20 cellular contexts compared by ENCODE assay signal in the genomic region with DNA sequence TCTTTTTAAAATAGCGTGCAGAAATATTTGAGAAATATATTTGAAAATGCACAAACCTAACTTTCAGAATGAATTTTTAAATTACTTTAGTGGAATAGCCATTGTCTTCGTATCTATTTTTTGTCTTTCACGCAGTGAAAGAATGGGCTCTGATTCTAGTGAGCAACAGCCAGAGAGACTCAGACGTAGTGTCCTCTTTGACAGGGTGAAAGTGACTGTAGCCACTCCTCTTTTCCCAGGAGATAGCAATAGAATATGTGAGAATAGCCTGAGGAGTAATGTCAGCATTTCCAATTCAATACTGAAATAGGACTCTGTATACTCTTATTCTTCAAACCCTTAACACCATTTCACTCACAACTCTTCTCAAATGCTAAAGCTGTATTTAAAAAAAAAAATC.
"Had no signal": no experiment of that assay in that cellular context is flagged by ENCODE, and none has a peak within 500 bp of the region (broad histone marks: within the 10 kb centered on the region; RNA-seq: fewer than 3 reads in every experiment).

No MANE protein-coding gene starts in this region.

- H2AFZ ChIP-seq: hepatocyte, parathyroid adenoma had no signal

- H3K9me3 ChIP-seq: ascending aorta, right lobe of liver had no signal

- H3K4me3 ChIP-seq: ascending aorta, hepatocyte, right lobe of liver, skin epidermis, tibial artery had no signal

- H3K9ac ChIP-seq: parathyroid adenoma had no signal

- H3K27ac ChIP-seq: ascending aorta, brain microvascular endothelial cell, hepatocyte, parathyroid adenoma, right lobe of liver, skin epidermis, tibial artery had no signal

- H3K36me3 ChIP-seq: ascending aorta, brain microvascular endothelial cell, right lobe of liver, tibial artery had no signal

- DNase-seq: activated gamma-delta T cell treated with Interleukin-2 at 50 U/mL for 16 hours; activated T-cell treated with anti-CD3 and anti-CD28 coated beads, Interleukin-2, amount 50 U/mL, for 1 hour; brain microvascular endothelial cell; central memory CD4-positive, alpha-beta T cell; effector memory CD8-positive, alpha-beta T cell; foreskin melanocyte; kidney glomerular epithelial cell; nucleus accumbens; right lobe of liver; stimulated activated CD4-positive, alpha-beta T cell treated with anti-CD3 and anti-CD28 coated beads, Interleukin-2, amount 100 ng/mL, for 24 hours; stimulated activated naive CD8-positive, alpha-beta T cell treated with anti-CD3 and anti-CD28 coated beads, Interleukin-15, amount 100 ng/mL, for 72 hours; T-helper 9 cell; tibial artery had no signal

- H3K27me3 ChIP-seq: ascending aorta, brain microvascular endothelial cell, hepatocyte, right lobe of liver, tibial artery had no signal

- H3K4me2 ChIP-seq: hepatocyte had no signal

- ATAC-seq: effector memory CD8-positive, alpha-beta T cell; esophagus mucosa; natural killer cell treated with Interleukin-12 subunit alpha and Interleukin-12 subunit beta and Interleukin-15 and Interleukin-18, amount 100 ng/mL, for 72 hours; right lobe of liver; stimulated activated effector memory CD8-positive, alpha-beta T cell treated with anti-CD3 and anti-CD28 coated beads, Interleukin-12 subunit alpha, Interleukin-12 subunit beta, amount 100 ng/mL, for 72 hours; stimulated activated naive CD8-positive, alpha-beta T cell treated with anti-CD3 and anti-CD28 coated beads, Interleukin-15, amount 100 ng/mL, for 72 hours had no signal

- H3K4me1 ChIP-seq: ascending aorta, parathyroid adenoma, right lobe of liver, tibial artery had no signal
